ENCODE assay signal across 15 cellular contexts in the genomic region with DNA sequence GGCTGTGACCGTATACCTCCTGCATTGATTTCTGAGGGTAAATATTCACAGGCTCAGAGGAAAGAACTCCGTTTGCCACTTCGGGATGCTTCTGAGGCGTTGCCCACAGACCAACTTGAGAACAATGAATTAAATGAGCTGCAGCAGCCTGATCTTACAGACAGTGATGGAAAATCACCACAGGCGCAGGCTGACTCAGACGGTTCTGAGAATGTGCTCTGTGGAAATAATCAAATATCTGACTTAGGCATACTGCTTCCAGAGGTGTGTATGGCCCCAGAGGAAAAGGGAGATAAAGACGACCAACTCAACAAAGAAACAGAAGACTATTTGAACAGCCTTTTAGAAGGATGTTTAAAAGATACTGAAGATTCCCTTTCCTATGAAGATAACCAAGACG.
A peak's percentile ranks its signal among the peaks of the same experiment; 100 is the strongest.
DNase-seq lines count a peak whose midpoint lies in the region; ATAC-seq and TF ChIP-seq lines count a peak whose summit lies in the region.
"Had no signal": no experiment of that assay in that cellular context is flagged by ENCODE, and none has a peak within 500 bp of the region (broad histone marks: within the 10 kb centered on the region; RNA-seq: fewer than 3 reads in every experiment).

No MANE protein-coding gene starts in this region.

- H3K9me2 ChIP-seq in GM23248 (ENCODE audit: insufficient read depth): no peaks in the 10 kb centered on the region

- H3K27ac Mint-ChIP-seq in mesothelial cell of epicardium: no peak overlapping the region
- H3K27ac Mint-ChIP-seq: CD8-positive, alpha-beta memory T cell; T-helper 1 cell treated with Interleukin-12 subunit alpha and Interleukin-12 subunit beta and Interleukin-4 antibody, amounts not matched to agents 30 μg/mL and 1 μg/mL, for 36 hours had no signal

- no peaks in the 10 kb centered on the region for H3K27me3 ChIP-seq in GM23248 (replicated peaks; ENCODE audit: insufficient read depth)
- H3K27me3 ChIP-seq in heart left ventricle: no peaks in the 10 kb centered on the region
- no peaks in the 10 kb centered on the region for H3K27me3 ChIP-seq in sigmoid colon
- H3K27me3 ChIP-seq: MG63, ovary had no signal

- H3K4me3 ChIP-seq in GM23248: peak overlapping the region; percentile 31; the same call in 1 of the 2 replicates
- peak overlapping the region in 10 of 12 donors; percentile 9 to 58 (median 46) for H3K4me3 ChIP-seq in heart left ventricle
- H3K4me3 ChIP-seq in sigmoid colon: no peak overlapping the region
- H3K4me3 ChIP-seq: MG63, ovary had no signal

- peaks cover 22% of the 10 kb centered on the region for H3F3A ChIP-seq in GM23248 (ENCODE audit: insufficient read depth)

- ATAC-seq in heart left ventricle (peak in 3 of 4 donors; percentile 46 to 76 (median 60)), HG02642 (IDR thresholded peaks at IDR 0.05; ENCODE audit: poor library complexity, unreplicated experiment) (no peak), GM21390 (IDR thresholded peaks at IDR 0.05; ENCODE audit: unreplicated experiment) (no peak)

- H3K79me2 ChIP-seq in GM23248 (ENCODE audit: insufficient read depth): peaks cover 78% of the 10 kb centered on the region

- peak overlapping the region; percentile 38 for H3K4me2 ChIP-seq in GM23248 (ENCODE audit: unreplicated experiment)

- TF ChIP-seq CTCF in heart left ventricle (IDR thresholded peaks at IDR 0.05) (no peak), sigmoid colon (IDR thresholded peaks at IDR 0.05) (no peak), mesothelial cell of epicardium (IDR thresholded peaks at IDR 0.05; ENCODE audit: unreplicated experiment) (no peak)

- H3K27ac ChIP-seq in GM23248 (peak overlapping the region; percentile 88), heart left ventricle (peak overlapping the region in 11 of 12 donors; percentile 35 to 77 (median 58)), sigmoid colon (peak overlapping the region; percentile 54 to 75 (median 60))
- H3K27ac ChIP-seq: ovary had no signal

- no peaks in the 10 kb centered on the region for H3K27me3 Mint-ChIP-seq in mesothelial cell of epicardium (ENCODE audit: low read depth)
- H3K27me3 Mint-ChIP-seq: CD8-positive, alpha-beta memory T cell had no signal

- intact Hi-C loops in heart left ventricle (cut with DNase I) (loop anchor here (1.0 to 10.0 kb wide), 7 partner anchors 35 to 83 kb away; partner anchors contain the start of genes CNST (in 4 of the 10) and TFB2M (in 4 of the 10)), sigmoid colon (cut with DNase I) (loop anchor here (5.0 kb wide), 2 partner anchors 50 to 80 kb away; partner anchors contain the start of genes CNST and TFB2M)

- no peak overlapping the region for H3K4me3 Mint-ChIP-seq in mesothelial cell of epicardium
- H3K4me3 Mint-ChIP-seq: CD8-positive, alpha-beta memory T cell; T-helper 1 cell treated with Interleukin-12 subunit alpha and Interleukin-12 subunit beta and Interleukin-4 antibody, amounts not matched to agents 30 μg/mL and 1 μg/mL, for 36 hours had no signal

- peak; percentile 71 for DNase-seq in GM23248
- peak; percentile 33 for DNase-seq in astrocyte of the hippocampus (ENCODE audit: low read depth, low spot score)
- no peak for DNase-seq in heart left ventricle
- DNase-seq in sigmoid colon: no peak
- no peak for DNase-seq in COR-L47 (lab: John Stamatoyannopoulos, UW)
- DNase-seq in mesothelial cell of epicardium (ENCODE audit: low spot score in 2 of 2, unreplicated experiment in 2 of 2): no peak
- DNase-seq: activated gamma-delta T cell treated with Interleukin-2 at 50 U/mL for 16 hours; CD8-positive, alpha-beta memory T cell; MG63; ovary; stimulated activated CD4-positive, alpha-beta T cell treated with anti-CD3 and anti-CD28 coated beads, Interleukin-4, amount 100 ng/mL, for 24 hours; stimulated activated naive CD4-positive, alpha-beta T cell treated with Interleukin-2 at 50 U/mL for 16 hours had no signal

- H4K20me1 ChIP-seq in GM23248 (ENCODE audit: insufficient read depth): no peaks in the 10 kb centered on the region

- peaks cover 52% of the 10 kb centered on the region for H3K36me3 ChIP-seq in GM23248 (ENCODE audit: low read depth)
- peaks cover 0 to 52% (median 37%) of the 10 kb centered on the region in 9 donors for H3K36me3 ChIP-seq in heart left ventricle
- H3K36me3 ChIP-seq in sigmoid colon: peaks cover 0 to 35% (median 4%) of the 10 kb centered on the region in 4 donors
- H3K36me3 ChIP-seq: ovary had no signal

- in situ Hi-C loops in GM23248 (cut with MboI): no loop called here

- TF ChIP-seq POLR2A in heart left ventricle (IDR thresholded peaks at IDR 0.05) (no peak), sigmoid colon (IDR thresholded peaks at IDR 0.05) (no peak)

- H3K4me1 Mint-ChIP-seq in mesothelial cell of epicardium: no peaks in the 10 kb centered on the region

- 74 to 75% methylated on average over 8 of the region's 8 CpGs for WGBS in GM23248 (ENCODE audit: low coverage in 1 of 2, low lambda C conversion rate in 2 of 2, missing lambda C conversion rate in 2 of 2), 2 experiments
- 67 to 76% (median 70%) methylated on average over 8 of the region's 8 CpGs for WGBS in heart left ventricle, 4 donors
- WGBS in sigmoid colon, 2 donors: 88 to 89% methylated on average over 8 of the region's 8 CpGs

- H3K9ac ChIP-seq in GM23248: peak overlapping the region; percentile 68

- H3K4me1 ChIP-seq in GM23248 (ENCODE audit: insufficient read depth) (peaks cover 20% of the 10 kb centered on the region; the same call in 1 of the 2 replicates), heart left ventricle (peaks cover 0 to 27% (median 1%) of the 10 kb centered on the region in 12 donors), sigmoid colon (peaks cover 0 to 9% (median 4%) of the 10 kb centered on the region in 4 donors)

- no peaks in the 10 kb centered on the region for H3K9me3 ChIP-seq in GM23248 (ENCODE audit: low read depth)
- H3K9me3 ChIP-seq in heart left ventricle: no peaks in the 10 kb centered on the region
- no peaks in the 10 kb centered on the region for H3K9me3 ChIP-seq in sigmoid colon
- H3K9me3 ChIP-seq: MG63, ovary had no signal

- no peak for TF ChIP-seq EP300 in sigmoid colon (IDR thresholded peaks at IDR 0.05)

- H3K36me3 Mint-ChIP-seq in mesothelial cell of epicardium: peaks cover 24% of the 10 kb centered on the region

- H2AFZ ChIP-seq in GM23248: peak overlapping the region; percentile 72

- H3K9me3 Mint-ChIP-seq in mesothelial cell of epicardium: peaks cover 7% of the 10 kb centered on the region

Comparison
In these comparisons a context has a peak if more than half of its experiments do, and no peak if none do; other contexts are left out.
1. DNase-seq: peak in GM23248 (single experiment) and astrocyte of the hippocampus (single experiment); none in heart left ventricle (0 of 5), sigmoid colon (single experiment), COR-L47 (single experiment) and mesothelial cell of epicardium (0 of 2).
2. H3K4me3 ChIP-seq: peak in GM23248 (single experiment) and heart left ventricle (10 of 12); none in sigmoid colon (0 of 4).
3. ATAC-seq: peak in heart left ventricle (3 of 4); none in HG02642 (single experiment) and GM21390 (single experiment).
4. Peak in every context shown above with its lines, with median percentiles within 50 percentile points of each other: H3K27ac ChIP-seq.